ENCODE assay signal across 21 cellular contexts in the genomic region with DNA sequence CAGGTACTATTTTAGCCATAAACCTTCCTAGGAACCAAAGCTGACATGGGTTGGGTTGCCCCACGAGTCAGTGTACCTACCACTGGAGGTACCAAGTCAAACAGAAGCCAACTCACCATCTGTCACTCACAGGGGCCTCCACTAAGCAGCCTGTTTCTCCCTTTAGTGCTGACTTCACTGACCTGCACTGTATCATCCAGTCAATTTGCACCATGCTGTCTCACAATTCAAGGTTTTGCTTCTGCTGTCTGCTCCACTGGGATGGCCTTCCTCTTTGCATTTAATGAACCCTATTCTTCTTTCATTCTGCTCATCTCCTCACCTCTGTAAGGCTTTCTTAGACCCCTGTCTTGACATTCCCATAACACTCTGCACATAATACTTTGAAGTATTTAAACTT. TPM values are rescaled to one million over a fixed set of nuclear protein-coding genes. Genes with fewer than 3 reads are reported as not detected.
A peak's percentile ranks its signal among the peaks of the same experiment; 100 is the strongest.
DNase-seq lines count a peak whose midpoint lies in the region; ATAC-seq lines count a peak whose summit lies in the region.
"Had no signal": no experiment of that assay in that cellular context is flagged by ENCODE, and none has a peak within 500 bp of the region (broad histone marks: within the 10 kb centered on the region; RNA-seq: fewer than 3 reads in every experiment).

No MANE protein-coding gene starts in this region.

- no peak for DNase-seq in activated T-cell treated with anti-CD3 and anti-CD28 coated beads, Interleukin-2, amount 50 U/mL, for 72 hours
- DNase-seq in activated T-cell treated with anti-CD3 and anti-CD28 coated beads, Interleukin-2, amount 50 U/mL, for 1 hour, result no peak
- DNase-seq in NCI-H69 (lab: John Stamatoyannopoulos, UW), result peak; percentile 1
- DNase-seq in effector memory CD8-positive, alpha-beta T cell, result no peak
- DNase-seq in AG20443 (ENCODE audit: low spot score), result no peak
- DNase-seq in dermis blood vessel endothelial cell, result no peak
- DNase-seq: CD4-positive, CD25-positive, alpha-beta regulatory T cell; GDM1; NCI-H1048; NCI-H1417; NCI-H1694 treated with DMSO at 0.1 percent for 48 hours; NCI-H2081; NCI-H345; NCI-H510A treated with DMSO at 0.1 percent for 48 hours; NCI-H748 treated with DMSO at 0.1 percent for 48 hours; PC-9; SJCRH30 had no signal

- peaks cover 4% of the 10 kb centered on the region for H3K4me1 Mint-ChIP-seq in activated T-cell treated with anti-CD3 and anti-CD28 coated beads, Interleukin-2, amount 50 U/mL, for 72 hours (ENCODE audit: low read depth)
- H3K4me1 Mint-ChIP-seq in effector memory CD8-positive, alpha-beta T cell (ENCODE audit: low read depth in 2 of 2), result no peaks in the 10 kb centered on the region

- H3K4me3 Mint-ChIP-seq in activated T-cell treated with anti-CD3 and anti-CD28 coated beads, Interleukin-2, amount 50 U/mL, for 72 hours, result no peak overlapping the region
- H3K4me3 Mint-ChIP-seq in effector memory CD8-positive, alpha-beta T cell, result no peak overlapping the region
- H3K4me3 Mint-ChIP-seq: CD4-positive, CD25-positive, alpha-beta regulatory T cell had no signal

- no peaks in the 10 kb centered on the region for H3K27me3 Mint-ChIP-seq in activated T-cell treated with anti-CD3 and anti-CD28 coated beads, Interleukin-2, amount 50 U/mL, for 72 hours (ENCODE audit: low read depth)
- H3K27me3 Mint-ChIP-seq in effector memory CD8-positive, alpha-beta T cell, result no peaks in the 10 kb centered on the region
- H3K27me3 Mint-ChIP-seq: CD4-positive, CD25-positive, alpha-beta regulatory T cell had no signal

- peak overlapping the region; percentile 51 for H3K27ac Mint-ChIP-seq in activated T-cell treated with anti-CD3 and anti-CD28 coated beads, Interleukin-2, amount 50 U/mL, for 72 hours
- H3K27ac Mint-ChIP-seq in effector memory CD8-positive, alpha-beta T cell, result peak overlapping the region; percentile 35 to 49

- peaks cover 6 to 13% of the 10 kb centered on the region in 2 donors for H3K36me3 Mint-ChIP-seq in activated T-cell treated with anti-CD3 and anti-CD28 coated beads, Interleukin-2, amount 50 U/mL, for 72 hours (ENCODE audit: insufficient read depth in 2 of 2)
- H3K36me3 Mint-ChIP-seq in effector memory CD8-positive, alpha-beta T cell (ENCODE audit: insufficient read depth), result peaks cover 75% of the 10 kb centered on the region

- no peaks in the 10 kb centered on the region for H3K9me3 Mint-ChIP-seq in activated T-cell treated with anti-CD3 and anti-CD28 coated beads, Interleukin-2, amount 50 U/mL, for 72 hours
- no peaks in the 10 kb centered on the region for H3K9me3 Mint-ChIP-seq in effector memory CD8-positive, alpha-beta T cell
- H3K9me3 Mint-ChIP-seq: CD4-positive, CD25-positive, alpha-beta regulatory T cell had no signal

- ATAC-seq in activated T-cell treated with anti-CD3 and anti-CD28 coated beads, Interleukin-2, amount 50 U/mL, for 72 hours (replicated peaks in 1 of 2), result no peak
- no peak for ATAC-seq in effector memory CD8-positive, alpha-beta T cell (replicated peaks)
- no peak for ATAC-seq in HG02884 (IDR thresholded peaks at IDR 0.05; ENCODE audit: unreplicated experiment)
- ATAC-seq: HCT116, Right ventricle myocardium inferior, SK-N-SH treated with all-trans-retinoic acid at 6 μM for 48 hours had no signal

RNA-seq across cellular contexts. Expression of a gene that starts 47.2 kb away (rescaled TPM):
- total RNA-seq in activated T-cell treated with anti-CD3 and anti-CD28 coated beads, Interleukin-2, amount 50 U/mL, for 72 hours, result 10 to 100 TPM; 21.6 to 21.8 TPM
- 19.7 and 30.1 TPM in 2 replicates for total RNA-seq in dermis blood vessel endothelial cell
